In genomic region chr1:208562021-208562950, GRCh38 we compare ENCODE assay signal across 18 cellular contexts.
DNase-seq lines count a peak whose midpoint lies in the region; ATAC-seq, FAIRE-seq and TF ChIP-seq lines count a peak whose summit lies in the region.
"Had no signal": no experiment of that assay in that cellular context is flagged by ENCODE, and none has a peak within 500 bp of the region (broad histone marks: within the 10 kb centered on the region; RNA-seq: fewer than 3 reads in every experiment).

No MANE protein-coding gene starts in this region.

- CTCF ChIA-PET in naive thymus-derived CD4-positive, alpha-beta T cell (lab: Charles Lee) = no interaction called here

- peak; percentile 51 for FAIRE-seq in endometrium (lab: Jason Lieb, UNC)
- FAIRE-seq: A204.1, G401.6, GM12892, GM19239, HepG2, HTR-8/SVneo had no signal

- H3K4me3 ChIP-seq in mesenchymal stem cell (ENCODE audit: insufficient read depth in 1 of 2, low read depth in 1 of 2, low read length in 2 of 2) (no peak overlapping the region), spleen (no peak overlapping the region)
- no peak overlapping the region for H3K4me3 ChIP-seq in naive thymus-derived CD4-positive, alpha-beta T cell (ENCODE audit: low read length)
- H3K4me3 ChIP-seq: BLaER1, HAP-1 had no signal

- H2AFZ ChIP-seq in mesenchymal stem cell (ENCODE audit: low read depth, low read length) = no peak overlapping the region

- no peak overlapping the region for H2AK5ac ChIP-seq in mesenchymal stem cell (ENCODE audit: low read length, severe bottlenecking)

- H2BK5ac ChIP-seq in mesenchymal stem cell (ENCODE audit: low read depth, low read length, poor library complexity, severe bottlenecking) = no peak overlapping the region

- no peak for ATAC-seq in naive thymus-derived CD4-positive, alpha-beta T cell
- no peak for ATAC-seq in left ventricle myocardium superior
- ATAC-seq: HepG2 had no signal

- 40% methylated on average over 1 of the region's 4 CpGs for WGBS in mesenchymal stem cell
- WGBS in spleen, 5 donors = 55 to 79% (median 63%) methylated on average over 4 of the region's 4 CpGs

- no peak overlapping the region for H3K27ac Mint-ChIP-seq in naive thymus-derived CD4-positive, alpha-beta T cell
- H3K27ac Mint-ChIP-seq: CD8-positive, alpha-beta memory T cell had no signal

- no peak overlapping the region for H3K9ac ChIP-seq in mesenchymal stem cell (ENCODE audit: low read length)
- H3K9ac ChIP-seq: BLaER1 had no signal

- H2BK120ac ChIP-seq in mesenchymal stem cell (ENCODE audit: low read depth, low read length) = no peak overlapping the region

- H3K36me3 ChIP-seq in mesenchymal stem cell (ENCODE audit: control insufficient read depth in 1 of 2, insufficient read depth in 2 of 2, low read depth in 1 of 2, low read length in 2 of 2) (no peaks in the 10 kb centered on the region), spleen (no peaks in the 10 kb centered on the region)
- no peaks in the 10 kb centered on the region for H3K36me3 ChIP-seq in naive thymus-derived CD4-positive, alpha-beta T cell (ENCODE audit: control insufficient read depth in 2 of 3, insufficient read depth in 3 of 3, low read length in 3 of 3)
- H3K36me3 ChIP-seq: BLaER1, HAP-1 had no signal

- no peak overlapping the region for H3K4ac ChIP-seq in mesenchymal stem cell (ENCODE audit: low read depth in 1 of 2, low read length in 2 of 2)

- no peak overlapping the region for H3K18ac ChIP-seq in mesenchymal stem cell (ENCODE audit: low read depth in 1 of 2, low read length in 2 of 2)

- peak; percentile 20 for DNase-seq in AG09319 (ENCODE audit: extremely low read depth, low read depth)
- DNase-seq in EL = peak; percentile 57
- peak; percentile 61 for DNase-seq in mesenchymal stem cell
- DNase-seq in spleen = no peak
- DNase-seq in naive thymus-derived CD4-positive, alpha-beta T cell = no peak
- DNase-seq in left ventricle myocardium superior = no peak
- DNase-seq: CD8-positive, alpha-beta memory T cell; DMS53; GOT3 had no signal

- H3K27me3 Mint-ChIP-seq in naive thymus-derived CD4-positive, alpha-beta T cell = peaks cover 2 to 12% (median 5%) of the 10 kb centered on the region in 5 donors

- TF ChIP-seq CTCF in AG09319 (IDR thresholded peaks at IDR 0.05; ENCODE audit: low read depth, low read length) (no peak), spleen (IDR thresholded peaks at IDR 0.05 in 8 of 11, conservative IDR thresholded peaks at IDR 0.05 in 3 of 11) (no peak)

- no peak overlapping the region for H2BK12ac ChIP-seq in mesenchymal stem cell (ENCODE audit: low read length in 2 of 2)

- no peak overlapping the region for H3K4me3 Mint-ChIP-seq in naive thymus-derived CD4-positive, alpha-beta T cell
- H3K4me3 Mint-ChIP-seq: CD8-positive, alpha-beta memory T cell had no signal

- H2BK15ac ChIP-seq in mesenchymal stem cell (ENCODE audit: low read depth, poor library complexity, severe bottlenecking) = no peak overlapping the region

- H3K9me3 Mint-ChIP-seq in naive thymus-derived CD4-positive, alpha-beta T cell = peaks cover 0 to 7% (median 0%) of the 10 kb centered on the region in 11 donors

- no peaks in the 10 kb centered on the region for H3K4me1 Mint-ChIP-seq in naive thymus-derived CD4-positive, alpha-beta T cell
- H3K4me1 Mint-ChIP-seq: CD8-positive, alpha-beta memory T cell had no signal

- intact Hi-C loops in spleen (cut with DNase I; ENCODE audit: low total_unique reads) = no loop called here
- intact Hi-C loops in naive thymus-derived CD4-positive, alpha-beta T cell (cut with micrococcal nuclease) = no loop called here
- intact Hi-C loops in left ventricle myocardium superior (cut with micrococcal nuclease) = no loop called here

- no peak overlapping the region for H4K8ac ChIP-seq in mesenchymal stem cell (ENCODE audit: low read length)

- H3K4me1 ChIP-seq in mesenchymal stem cell (ENCODE audit: control insufficient read depth, insufficient read depth, low read depth, low read length) (no peaks in the 10 kb centered on the region), spleen (no peaks in the 10 kb centered on the region)
- H3K4me1 ChIP-seq in naive thymus-derived CD4-positive, alpha-beta T cell (ENCODE audit: control insufficient read depth in 2 of 2, insufficient read depth in 2 of 2, low read length in 2 of 2) = no peaks in the 10 kb centered on the region
- H3K4me1 ChIP-seq: BLaER1, HAP-1 had no signal

- H3K27me3 ChIP-seq in mesenchymal stem cell (ENCODE audit: control insufficient read depth in 1 of 2, insufficient read depth in 1 of 2, low read length in 2 of 2) = peaks cover 3 to 10% of the 10 kb centered on the region in 2 experiments
- peaks cover 0 to 12% (median 0%) of the 10 kb centered on the region in 7 donors for H3K27me3 ChIP-seq in spleen (replicated peaks in 1 of 7)
- no peaks in the 10 kb centered on the region for H3K27me3 ChIP-seq in naive thymus-derived CD4-positive, alpha-beta T cell (ENCODE audit: control insufficient read depth in 2 of 2, insufficient read depth in 2 of 2, low read length in 2 of 2)
- H3K27me3 ChIP-seq: BLaER1 had no signal

- POLR2A ChIA-PET in naive thymus-derived CD4-positive, alpha-beta T cell (lab: Charles Lee) = no interaction called here

- H3K27ac ChIP-seq in mesenchymal stem cell (ENCODE audit: low read length, poor library complexity, severe bottlenecking) = no peak overlapping the region
- no peak overlapping the region for H3K27ac ChIP-seq in spleen
- no peak overlapping the region for H3K27ac ChIP-seq in naive thymus-derived CD4-positive, alpha-beta T cell (ENCODE audit: low read depth, low read length)
- H3K27ac ChIP-seq: BLaER1 had no signal

- no peaks in the 10 kb centered on the region for H3K36me3 Mint-ChIP-seq in naive thymus-derived CD4-positive, alpha-beta T cell
- H3K36me3 Mint-ChIP-seq: CD8-positive, alpha-beta memory T cell had no signal

- H3K79me1 ChIP-seq in mesenchymal stem cell (replicated peaks; ENCODE audit: low read length, poor library complexity, severe bottlenecking) = no peaks in the 10 kb centered on the region

- H3K9me3 ChIP-seq in mesenchymal stem cell (ENCODE audit: control insufficient read depth, low read length) (no peaks in the 10 kb centered on the region), spleen (no peaks in the 10 kb centered on the region)
- no peaks in the 10 kb centered on the region for H3K9me3 ChIP-seq in naive thymus-derived CD4-positive, alpha-beta T cell (ENCODE audit: control insufficient read depth in 2 of 3, low read length in 3 of 3)
- H3K9me3 ChIP-seq: BLaER1, HAP-1 had no signal

- TF ChIP-seq POLR2A in spleen (IDR thresholded peaks at IDR 0.05) = no peak

- H4K91ac ChIP-seq in mesenchymal stem cell (ENCODE audit: low read length) = no peak overlapping the region

- H3K14ac ChIP-seq in mesenchymal stem cell (ENCODE audit: low read length in 2 of 2) = no peak overlapping the region

- H3K23ac ChIP-seq in mesenchymal stem cell (ENCODE audit: low read length in 2 of 2) = no peak overlapping the region

- no peak overlapping the region for H3K4me2 ChIP-seq in mesenchymal stem cell (ENCODE audit: low read length, poor library complexity, severe bottlenecking)
- H3K4me2 ChIP-seq: BLaER1 had no signal

Comparison
In these comparisons a context has a peak if more than half of its experiments do, and no peak if none do; other contexts are left out.
1. DNase-seq: peak in AG09319 (single experiment), EL (single experiment) and mesenchymal stem cell (single experiment); none in spleen (single experiment), naive thymus-derived CD4-positive, alpha-beta T cell (0 of 9) and left ventricle myocardium superior (single experiment).